In genomic region chr16:28155293-28155692, GRCh38 we compare ENCODE assay signal across 1 cellular context.
TF ChIP-seq lines count a peak whose summit lies in the region.

No MANE protein-coding gene starts in this region.

TF ChIP-seq in HEK293, 187 proteins besides CTCF, POLR2A, EP300 and RAD21 (continued from another document):
- no peak for TF ChIP-seq ZNF26 (tag by site-specific recombination; IDR thresholded peaks at IDR 0.05)
